21 cellular contexts compared by ENCODE assay signal in the genomic region with DNA sequence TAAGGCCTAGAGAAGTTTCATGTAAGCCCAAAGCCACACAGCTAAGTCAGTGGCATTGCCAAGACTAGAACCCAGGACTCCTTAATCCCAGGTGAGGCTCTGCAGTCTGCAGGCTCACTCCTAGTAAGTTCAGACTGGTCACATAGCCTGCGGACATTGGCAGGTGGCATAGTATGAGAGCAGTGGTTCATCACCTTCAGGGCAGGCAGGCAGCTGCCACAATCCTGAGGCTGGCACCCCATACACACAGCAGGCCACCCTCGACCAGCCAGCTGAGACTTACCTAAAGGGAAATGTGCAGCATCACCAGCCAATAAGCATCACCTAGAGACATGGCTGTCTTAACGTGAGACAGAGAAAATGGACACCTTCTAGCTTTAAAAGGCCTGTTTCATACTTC.
"Had no signal": no experiment of that assay in that cellular context is flagged by ENCODE, and none has a peak within 500 bp of the region (broad histone marks: within the 10 kb centered on the region; RNA-seq: fewer than 3 reads in every experiment).

No MANE protein-coding gene starts in this region.

- H3K9me3 ChIP-seq: SK-N-SH had no signal

- H3K4me2 ChIP-seq: SK-N-SH had no signal

- DNase-seq: IMR-90, Karpas-422, KG1, NCI-H1092, NCI-H1105 treated with DMSO at 0.1 percent for 48 hours, NCI-H1417 treated with DMSO at 0.1 percent for 48 hours, NCI-H146, NCI-H1694 treated with DMSO at 0.1 percent for 48 hours, NCI-H1930, NCI-H2081, NCI-H2107, NCI-H2227 treated with DMSO at 0.1 percent for 48 hours, NCI-H524 treated with DMSO at 0.1 percent for 48 hours, NCI-H69, NCI-H774, RPMI8226, SHP77, SK-N-SH, SW 1271 had no signal

- H3K9ac ChIP-seq: SK-N-SH had no signal

- FAIRE-seq: HepG2, RCC 7860 had no signal
